In the genomic region with DNA sequence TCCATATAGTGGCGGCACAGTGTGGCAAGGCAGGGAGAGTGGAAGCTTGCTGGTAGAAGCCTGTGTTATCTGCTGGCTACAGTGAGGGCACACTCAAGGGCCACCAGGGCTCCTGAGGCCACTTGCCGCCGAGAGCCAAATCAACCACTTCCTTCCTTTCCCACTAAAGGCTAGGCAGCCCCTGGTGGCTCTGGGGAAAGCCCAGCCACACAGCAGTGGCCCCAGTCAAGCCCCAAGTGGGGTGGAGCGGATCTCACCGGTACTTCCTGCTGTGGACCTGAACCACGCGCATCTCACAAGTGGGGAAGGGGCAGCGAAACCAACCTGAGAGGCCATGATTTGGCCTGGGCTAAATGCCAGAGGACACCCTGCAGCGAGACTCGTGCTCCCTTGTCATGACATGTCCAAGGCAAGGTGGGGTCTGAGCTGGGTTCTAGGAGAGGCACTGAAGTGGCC, we compare ENCODE assay signal across 9 cellular contexts. TPM values are rescaled to one million over a fixed set of nuclear protein-coding genes. Genes with fewer than 3 reads are reported as not detected.
DNase-seq lines count a peak whose midpoint lies in the region; ATAC-seq and TF ChIP-seq lines count a peak whose summit lies in the region.
"Had no signal": no experiment of that assay in that cellular context is flagged by ENCODE, and none has a peak within 500 bp of the region (broad histone marks: within the 10 kb centered on the region; RNA-seq: fewer than 3 reads in every experiment).

No MANE protein-coding gene starts in this region.

- H3K27me3 Mint-ChIP-seq in CD4-positive, CD25-positive, alpha-beta regulatory T cell = no peaks in the 10 kb centered on the region

- 59 to 71% methylated on average over 4 of the region's 10 CpGs for WGBS in esophagus squamous epithelium, 2 donors

- no peaks in the 10 kb centered on the region for H3K36me3 ChIP-seq in CD4-positive, CD25-positive, alpha-beta regulatory T cell (ENCODE audit: control insufficient read depth, insufficient read depth, low read length)
- no peaks in the 10 kb centered on the region for H3K36me3 ChIP-seq in effector memory CD4-positive, alpha-beta T cell (ENCODE audit: control insufficient read depth, insufficient read depth, low read length)
- H3K36me3 ChIP-seq in esophagus squamous epithelium = no peaks in the 10 kb centered on the region

- peak overlapping the region; percentile 48 for H3K4me3 ChIP-seq in CD4-positive, CD25-positive, alpha-beta regulatory T cell (ENCODE audit: low read depth, low read length)
- peak overlapping the region; percentile 26 for H3K4me3 ChIP-seq in effector memory CD4-positive, alpha-beta T cell (ENCODE audit: insufficient read depth, low read depth, low read length, poor library complexity, severe bottlenecking)
- no peak overlapping the region for H3K4me3 ChIP-seq in esophagus squamous epithelium

- peak overlapping the region; percentile 83 for H3K27ac ChIP-seq in CD4-positive, CD25-positive, alpha-beta regulatory T cell (ENCODE audit: insufficient read depth, low read length, poor library complexity, severe bottlenecking)
- H3K27ac ChIP-seq in effector memory CD4-positive, alpha-beta T cell (ENCODE audit: insufficient read depth, low read length, poor library complexity, severe bottlenecking) = peak overlapping the region; percentile 73
- H3K27ac ChIP-seq in esophagus squamous epithelium = peak overlapping the region in 1 of 4 donors; percentile 10
- H3K27ac ChIP-seq: VCaP had no signal

- H3K9me3 Mint-ChIP-seq in CD4-positive, CD25-positive, alpha-beta regulatory T cell = peaks cover 0 to 2% (median 0%) of the 10 kb centered on the region in 7 donors

- intact Hi-C loops in esophagus squamous epithelium (cut with DNase I) = no loop called here

- H3K4me1 ChIP-seq in CD4-positive, CD25-positive, alpha-beta regulatory T cell (ENCODE audit: control insufficient read depth, insufficient read depth, low read length, poor library complexity, severe bottlenecking) = peaks cover 49% of the 10 kb centered on the region
- peaks cover 30% of the 10 kb centered on the region for H3K4me1 ChIP-seq in effector memory CD4-positive, alpha-beta T cell (ENCODE audit: control insufficient read depth, insufficient read depth, low read length, poor library complexity, severe bottlenecking)
- H3K4me1 ChIP-seq in esophagus squamous epithelium = peaks cover 13 to 81% (median 25%) of the 10 kb centered on the region in 3 donors

- DNase-seq in CD4-positive, CD25-positive, alpha-beta regulatory T cell = peak; percentile 27 to 70 (median 37)
- peak; percentile 49 for DNase-seq in GM20000 (ENCODE audit: low spot score)
- peak in 3 of 5 experiments; percentile 37 to 85 (median 76) for DNase-seq in T-helper 2 cell
- DNase-seq in effector memory CD4-positive, alpha-beta T cell = peak; percentile 42 to 54 (median 54)
- no peak for DNase-seq in esophagus squamous epithelium (lab: John Stamatoyannopoulos, UW)
- DNase-seq in NCI-H2029 treated with DMSO at 0.1 percent for 48 hours (lab: John Stamatoyannopoulos, UW) = no peak
- no peak for DNase-seq in NCI-H446 (lab: John Stamatoyannopoulos, UW)

- H3K36me3 Mint-ChIP-seq in CD4-positive, CD25-positive, alpha-beta regulatory T cell = no peaks in the 10 kb centered on the region

- TF ChIP-seq POLR2A in esophagus squamous epithelium (IDR thresholded peaks at IDR 0.05) = no peak

- no peaks in the 10 kb centered on the region for H3K9me3 ChIP-seq in CD4-positive, CD25-positive, alpha-beta regulatory T cell (ENCODE audit: control insufficient read depth in 2 of 2, low read length in 2 of 2)
- no peaks in the 10 kb centered on the region for H3K9me3 ChIP-seq in effector memory CD4-positive, alpha-beta T cell (ENCODE audit: control insufficient read depth, low read length)
- H3K9me3 ChIP-seq in esophagus squamous epithelium = no peaks in the 10 kb centered on the region

- H3K27ac Mint-ChIP-seq in CD4-positive, CD25-positive, alpha-beta regulatory T cell = peak overlapping the region; percentile 89 to 97 (median 95)

- TF ChIP-seq CTCF in GM20000 (IDR thresholded peaks at IDR 0.05; ENCODE audit: extremely low read depth, missing control alignments) (no peak), esophagus squamous epithelium (IDR thresholded peaks at IDR 0.05) (no peak)

- H3K27me3 ChIP-seq in CD4-positive, CD25-positive, alpha-beta regulatory T cell (ENCODE audit: control insufficient read depth, insufficient read depth, low read length) = no peaks in the 10 kb centered on the region
- no peaks in the 10 kb centered on the region for H3K27me3 ChIP-seq in effector memory CD4-positive, alpha-beta T cell (replicated peaks; ENCODE audit: control insufficient read depth, insufficient read depth, low read length, poor library complexity, severe bottlenecking)
- no peaks in the 10 kb centered on the region for H3K27me3 ChIP-seq in esophagus squamous epithelium

- ATAC-seq in CD4-positive, CD25-positive, alpha-beta regulatory T cell (ENCODE audit: low read depth in 2 of 2) = peak; percentile 53 to 65
- ATAC-seq in HG03457 (IDR thresholded peaks at IDR 0.05; ENCODE audit: unreplicated experiment) = no peak

- peak overlapping the region; percentile 76 to 87 (median 82) for H3K4me3 Mint-ChIP-seq in CD4-positive, CD25-positive, alpha-beta regulatory T cell

- H3K4me1 Mint-ChIP-seq in CD4-positive, CD25-positive, alpha-beta regulatory T cell = peaks cover 28 to 87% (median 65%) of the 10 kb centered on the region in 4 donors

RNA-seq across cellular contexts. Expression of a gene that starts 21.9 kb away (rescaled TPM):
- total RNA-seq in CD4-positive, CD25-positive, alpha-beta regulatory T cell = 93.1 TPM
- polyA plus RNA-seq in CD4-positive, CD25-positive, alpha-beta regulatory T cell = 10 to 100 TPM; 19.0 to 28.5 (median 24.6) TPM
- total RNA-seq in esophagus squamous epithelium = 10 to 100 TPM; 22.6 to 29.4 (median 25.3) TPM

RNA-seq across cellular contexts. Expression of a gene that starts 33.8 kb away (rescaled TPM):
- total RNA-seq in CD4-positive, CD25-positive, alpha-beta regulatory T cell = 62.5 TPM
- 1 to 10 TPM; 2.9 to 4.6 (median 3.9) TPM for polyA plus RNA-seq in CD4-positive, CD25-positive, alpha-beta regulatory T cell
- total RNA-seq in esophagus squamous epithelium = 1 to 10 TPM; 5.1 to 9.9 (median 8.4) TPM

RNA-seq across cellular contexts. Expression of a gene that starts 51.9 kb away (rescaled TPM):
- total RNA-seq in CD4-positive, CD25-positive, alpha-beta regulatory T cell = 57.2 TPM
- polyA plus RNA-seq in CD4-positive, CD25-positive, alpha-beta regulatory T cell = 10 to 100 TPM in 1 of 4 donors, 1 to 10 TPM in 3; 4.8 to 13.7 (median 8.4) TPM
- total RNA-seq in esophagus squamous epithelium = 10 to 100 TPM in 1 of 4 donors, 1 to 10 TPM in 3; 5.5 to 11.8 (median 9.6) TPM

Comparison
In these comparisons a context has a peak if more than half of its experiments do, and no peak if none do; other contexts are left out.
1. DNase-seq: peak in CD4-positive, CD25-positive, alpha-beta regulatory T cell (3 of 3), GM20000 (single experiment), T-helper 2 cell (3 of 5) and effector memory CD4-positive, alpha-beta T cell (3 of 3); none in esophagus squamous epithelium (single experiment), NCI-H2029 treated with DMSO at 0.1 percent for 48 hours (single experiment) and NCI-H446 (0 of 2).
2. H3K4me3 ChIP-seq: peak in CD4-positive, CD25-positive, alpha-beta regulatory T cell (single experiment) and effector memory CD4-positive, alpha-beta T cell (single experiment); none in esophagus squamous epithelium (0 of 4).